12 cellular contexts compared by ENCODE assay signal in the genomic region with DNA sequence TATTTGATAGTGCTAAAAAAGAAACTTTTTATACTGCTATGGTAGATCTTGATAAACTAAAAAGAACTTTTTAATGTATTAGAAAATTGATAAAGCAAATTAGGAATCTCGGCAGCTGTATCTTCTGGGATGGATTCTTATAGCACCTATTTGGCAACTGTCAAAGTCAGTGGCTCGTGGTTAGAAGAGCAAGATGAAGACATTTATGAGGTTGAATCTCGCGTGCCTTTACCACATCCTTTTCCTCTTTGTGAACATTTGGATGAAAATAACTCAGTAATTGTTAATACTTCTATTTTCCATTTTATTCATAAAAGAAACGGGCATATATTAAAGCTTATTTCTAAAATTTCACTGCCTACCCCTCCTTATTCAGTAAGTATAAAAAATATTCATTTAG.
DNase-seq lines count a peak whose midpoint lies in the region; ATAC-seq, FAIRE-seq and TF ChIP-seq lines count a peak whose summit lies in the region.
"Had no signal": no experiment of that assay in that cellular context is flagged by ENCODE, and none has a peak within 500 bp of the region (broad histone marks: within the 10 kb centered on the region; RNA-seq: fewer than 3 reads in every experiment).

No MANE protein-coding gene starts in this region.

- peaks cover 15% of the 10 kb centered on the region for H3K4me1 Mint-ChIP-seq in T-helper 2 cell treated with Interferon-gamma antibody and Interleukin-4, amounts not matched to agents 5 μg/mL and 100 μg/mL, for 36 hours (ENCODE audit: low read depth)
- H3K4me1 Mint-ChIP-seq in naive thymus-derived CD4-positive, alpha-beta T cell, result peaks cover 7 to 32% (median 18%) of the 10 kb centered on the region in 7 donors

- intact Hi-C loops in naive thymus-derived CD4-positive, alpha-beta T cell (cut with micrococcal nuclease), result loop anchor here in 1 of 2 donors (5.0 kb wide), 1 partner anchor 176 kb away; a partner anchor contains a TSS

- no peak for TF ChIP-seq EP300 in SK-N-SH (IDR thresholded peaks at IDR 0.05; ENCODE audit: borderline replicate concordance in 1 of 2, low read depth in 1 of 2, low read length in 1 of 2)

- DNase-seq in NK-92 treated with Interleukin-12 subunit alpha and Interleukin-12 subunit beta, amount 100 ng/mL, for 24 hours (lab: John Stamatoyannopoulos, UW), result peak; percentile 8
- DNase-seq in NK-92 (lab: John Stamatoyannopoulos, UW; ENCODE audit: unreplicated experiment) (no peak), SK-N-SH (no peak), RCC 7860 (ENCODE audit: low spot score) (no peak)
- DNase-seq in T-helper 2 cell treated with Interferon-gamma antibody and Interleukin-4, amounts not matched to agents 5 μg/mL and 100 μg/mL, for 36 hours (ENCODE audit: low spot score), result no peak
- DNase-seq in naive thymus-derived CD4-positive, alpha-beta T cell, result peak in 6 of 9 donors; percentile 4 to 50 (median 40)
- DNase-seq: aorta, naive B cell, NCI-H2171 had no signal

- H3F3A ChIP-seq in SK-N-SH (replicated peaks; ENCODE audit: insufficient read depth), result peaks cover 4% of the 10 kb centered on the region

- no peak overlapping the region for H3K27ac ChIP-seq in naive thymus-derived CD4-positive, alpha-beta T cell (ENCODE audit: low read depth, low read length)
- H3K27ac ChIP-seq in SK-N-SH (ENCODE audit: low read depth in 2 of 2, low read length in 1 of 2), result no peak overlapping the region

- H3K4me3 ChIP-seq in naive thymus-derived CD4-positive, alpha-beta T cell (ENCODE audit: low read length), result no peak overlapping the region
- no peak overlapping the region for H3K4me3 ChIP-seq in SK-N-SH (ENCODE audit: low read depth in 2 of 2, low read length in 1 of 2)

- WGBS in SK-N-SH (ENCODE audit: low lambda C conversion rate), result 95% methylated on average over 5 of the region's 5 CpGs

- peaks cover 0 to 8% (median 0%) of the 10 kb centered on the region in 3 experiments for H3K36me3 ChIP-seq in naive thymus-derived CD4-positive, alpha-beta T cell (ENCODE audit: control insufficient read depth in 2 of 3, insufficient read depth in 3 of 3, low read length in 3 of 3)
- H3K36me3 ChIP-seq in SK-N-SH (replicated peaks in 1 of 2; ENCODE audit: control insufficient read depth in 1 of 2, insufficient read depth in 2 of 2, low read length in 1 of 2), result peaks cover 52 to 57% of the 10 kb centered on the region in 2 experiments

- H3K27ac Mint-ChIP-seq in T-helper 2 cell treated with Interferon-gamma antibody and Interleukin-4, amounts not matched to agents 5 μg/mL and 100 μg/mL, for 36 hours, result no peak overlapping the region
- H3K27ac Mint-ChIP-seq in naive thymus-derived CD4-positive, alpha-beta T cell, result peak overlapping the region in 4 of 9 donors; percentile 31 to 58 (median 42)
- H3K27ac Mint-ChIP-seq: naive B cell had no signal

- no peaks in the 10 kb centered on the region for H3K9me3 ChIP-seq in naive thymus-derived CD4-positive, alpha-beta T cell (ENCODE audit: control insufficient read depth in 2 of 3, low read length in 3 of 3)
- no peaks in the 10 kb centered on the region for H3K9me3 ChIP-seq in SK-N-SH

- POLR2A ChIA-PET in naive thymus-derived CD4-positive, alpha-beta T cell (lab: Charles Lee), result no interaction called here
- POLR2A ChIA-PET in SK-N-SH (lab: Yijun Ruan, JAX), result no interaction called here

- no peak overlapping the region for H3K4me2 ChIP-seq in SK-N-SH

- peaks cover 11% of the 10 kb centered on the region for H3K36me3 Mint-ChIP-seq in T-helper 2 cell treated with Interferon-gamma antibody and Interleukin-4, amounts not matched to agents 5 μg/mL and 100 μg/mL, for 36 hours (ENCODE audit: low read depth)
- peaks cover 3 to 26% (median 13%) of the 10 kb centered on the region in 5 donors for H3K36me3 Mint-ChIP-seq in naive thymus-derived CD4-positive, alpha-beta T cell

- TF ChIP-seq CTCF in SK-N-SH (IDR thresholded peaks at IDR 0.05), result no peak

- no peaks in the 10 kb centered on the region for H3K9me3 Mint-ChIP-seq in T-helper 2 cell treated with Interferon-gamma antibody and Interleukin-4, amounts not matched to agents 5 μg/mL and 100 μg/mL, for 36 hours
- no peaks in the 10 kb centered on the region for H3K9me3 Mint-ChIP-seq in naive thymus-derived CD4-positive, alpha-beta T cell
- H3K9me3 Mint-ChIP-seq: naive B cell had no signal

- H3K4me1 ChIP-seq in naive thymus-derived CD4-positive, alpha-beta T cell (ENCODE audit: control insufficient read depth in 2 of 2, insufficient read depth in 2 of 2, low read length in 2 of 2), result peaks cover 10 to 12% of the 10 kb centered on the region in 2 donors
- peaks cover 4 to 13% of the 10 kb centered on the region in 2 experiments; a peak in 2 of 4 replicates for H3K4me1 ChIP-seq in SK-N-SH (ENCODE audit: control insufficient read depth in 1 of 2, insufficient read depth in 2 of 2, low read depth in 1 of 2, low read length in 1 of 2)

- no peak overlapping the region for H3K9ac ChIP-seq in SK-N-SH

- no peaks in the 10 kb centered on the region for H3K9me2 ChIP-seq in SK-N-SH

- no peaks in the 10 kb centered on the region for H3K27me3 ChIP-seq in naive thymus-derived CD4-positive, alpha-beta T cell (ENCODE audit: control insufficient read depth in 2 of 2, insufficient read depth in 2 of 2, low read length in 2 of 2)
- no peaks in the 10 kb centered on the region for H3K27me3 ChIP-seq in SK-N-SH (ENCODE audit: insufficient read depth)

- no peak for TF ChIP-seq RAD21 in SK-N-SH (IDR thresholded peaks at IDR 0.05; ENCODE audit: low read length)

- no peaks in the 10 kb centered on the region for H4K20me1 ChIP-seq in SK-N-SH (ENCODE audit: insufficient read depth)

- FAIRE-seq in RCC 7860 (lab: Jason Lieb, UNC), result no peak
- FAIRE-seq: endothelial cell of umbilical vein had no signal

- ATAC-seq in HG02885 (IDR thresholded peaks at IDR 0.05; ENCODE audit: poor library complexity, unreplicated experiment), result peak; percentile 44
- no peak for ATAC-seq in naive thymus-derived CD4-positive, alpha-beta T cell
- ATAC-seq in HG02884 (IDR thresholded peaks at IDR 0.05; ENCODE audit: unreplicated experiment), result no peak

- CTCF ChIA-PET in naive thymus-derived CD4-positive, alpha-beta T cell (lab: Charles Lee), result no interaction called here
- CTCF ChIA-PET in SK-N-SH (lab: Yijun Ruan, JAX), result interaction anchor here (1.0 to 1.2 kb wide), 2 partner anchors 18 to 390 kb away, joined by 3 to 4 read pairs; a partner anchor contains a TSS

- no peak overlapping the region for H2AFZ ChIP-seq in SK-N-SH (ENCODE audit: low read depth)

- H3K79me2 ChIP-seq in SK-N-SH (ENCODE audit: insufficient read depth), result no peaks in the 10 kb centered on the region

- peak overlapping the region; percentile 32 for H3K4me3 Mint-ChIP-seq in T-helper 2 cell treated with Interferon-gamma antibody and Interleukin-4, amounts not matched to agents 5 μg/mL and 100 μg/mL, for 36 hours
- peak overlapping the region; percentile 0 to 78 (median 60) for H3K4me3 Mint-ChIP-seq in naive thymus-derived CD4-positive, alpha-beta T cell

- no peaks in the 10 kb centered on the region for H3K27me3 Mint-ChIP-seq in T-helper 2 cell treated with Interferon-gamma antibody and Interleukin-4, amounts not matched to agents 5 μg/mL and 100 μg/mL, for 36 hours (ENCODE audit: low read depth)
- H3K27me3 Mint-ChIP-seq in naive thymus-derived CD4-positive, alpha-beta T cell, result no peaks in the 10 kb centered on the region
- H3K27me3 Mint-ChIP-seq: naive B cell had no signal

TF ChIP-seq in SK-N-SH, 30 proteins besides CTCF, POLR2A, EP300 and RAD21 (continues in another document):
- TF ChIP-seq CHD2 (IDR thresholded peaks at IDR 0.05; ENCODE audit: low read length, partially characterized antibody) (no peak), SIN3A (IDR thresholded peaks at IDR 0.05; ENCODE audit: borderline replicate concordance, low read depth, low read length) (no peak), MXI1 (IDR thresholded peaks at IDR 0.05; ENCODE audit: low read depth, low read length) (no peak), MEF2A (IDR thresholded peaks at IDR 0.05; ENCODE audit: borderline replicate concordance, low read depth) (no peak)
- TF ChIP-seq, protein P1, sequence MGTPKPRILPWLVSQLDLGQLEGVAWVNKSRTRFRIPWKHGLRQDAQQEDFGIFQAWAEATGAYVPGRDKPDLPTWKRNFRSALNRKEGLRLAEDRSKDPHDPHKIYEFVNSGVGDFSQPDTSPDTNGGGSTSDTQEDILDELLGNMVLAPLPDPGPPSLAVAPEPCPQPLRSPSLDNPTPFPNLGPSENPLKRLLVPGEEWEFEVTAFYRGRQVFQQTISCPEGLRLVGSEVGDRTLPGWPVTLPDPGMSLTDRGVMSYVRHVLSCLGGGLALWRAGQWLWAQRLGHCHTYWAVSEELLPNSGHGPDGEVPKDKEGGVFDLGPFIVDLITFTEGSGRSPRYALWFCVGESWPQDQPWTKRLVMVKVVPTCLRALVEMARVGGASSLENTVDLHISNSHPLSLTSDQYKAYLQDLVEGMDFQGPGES (IDR thresholded peaks at IDR 0.05; ENCODE audit: low read depth, low read length), result no peak
- TF ChIP-seq, protein P2, sequence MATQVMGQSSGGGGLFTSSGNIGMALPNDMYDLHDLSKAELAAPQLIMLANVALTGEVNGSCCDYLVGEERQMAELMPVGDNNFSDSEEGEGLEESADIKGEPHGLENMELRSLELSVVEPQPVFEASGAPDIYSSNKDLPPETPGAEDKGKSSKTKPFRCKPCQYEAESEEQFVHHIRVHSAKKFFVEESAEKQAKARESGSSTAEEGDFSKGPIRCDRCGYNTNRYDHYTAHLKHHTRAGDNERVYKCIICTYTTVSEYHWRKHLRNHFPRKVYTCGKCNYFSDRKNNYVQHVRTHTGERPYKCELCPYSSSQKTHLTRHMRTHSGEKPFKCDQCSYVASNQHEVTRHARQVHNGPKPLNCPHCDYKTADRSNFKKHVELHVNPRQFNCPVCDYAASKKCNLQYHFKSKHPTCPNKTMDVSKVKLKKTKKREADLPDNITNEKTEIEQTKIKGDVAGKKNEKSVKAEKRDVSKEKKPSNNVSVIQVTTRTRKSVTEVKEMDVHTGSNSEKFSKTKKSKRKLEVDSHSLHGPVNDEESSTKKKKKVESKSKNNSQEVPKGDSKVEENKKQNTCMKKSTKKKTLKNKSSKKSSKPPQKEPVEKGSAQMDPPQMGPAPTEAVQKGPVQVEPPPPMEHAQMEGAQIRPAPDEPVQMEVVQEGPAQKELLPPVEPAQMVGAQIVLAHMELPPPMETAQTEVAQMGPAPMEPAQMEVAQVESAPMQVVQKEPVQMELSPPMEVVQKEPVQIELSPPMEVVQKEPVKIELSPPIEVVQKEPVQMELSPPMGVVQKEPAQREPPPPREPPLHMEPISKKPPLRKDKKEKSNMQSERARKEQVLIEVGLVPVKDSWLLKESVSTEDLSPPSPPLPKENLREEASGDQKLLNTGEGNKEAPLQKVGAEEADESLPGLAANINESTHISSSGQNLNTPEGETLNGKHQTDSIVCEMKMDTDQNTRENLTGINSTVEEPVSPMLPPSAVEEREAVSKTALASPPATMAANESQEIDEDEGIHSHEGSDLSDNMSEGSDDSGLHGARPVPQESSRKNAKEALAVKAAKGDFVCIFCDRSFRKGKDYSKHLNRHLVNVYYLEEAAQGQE (IDR thresholded peaks at IDR 0.05; ENCODE audit: low read depth, low read length), result no peak

Comparison
In these comparisons a context has a peak if more than half of its experiments do, and no peak if none do; other contexts are left out.
1. DNase-seq: peak in NK-92 treated with Interleukin-12 subunit alpha and Interleukin-12 subunit beta, amount 100 ng/mL, for 24 hours (single experiment) and naive thymus-derived CD4-positive, alpha-beta T cell (6 of 9); none in NK-92 (single experiment), T-helper 2 cell treated with Interferon-gamma antibody and Interleukin-4, amounts not matched to agents 5 μg/mL and 100 μg/mL, for 36 hours (single experiment), SK-N-SH (single experiment) and RCC 7860 (single experiment).